ENCODE assay signal across 1 cellular context in the genomic region with DNA sequence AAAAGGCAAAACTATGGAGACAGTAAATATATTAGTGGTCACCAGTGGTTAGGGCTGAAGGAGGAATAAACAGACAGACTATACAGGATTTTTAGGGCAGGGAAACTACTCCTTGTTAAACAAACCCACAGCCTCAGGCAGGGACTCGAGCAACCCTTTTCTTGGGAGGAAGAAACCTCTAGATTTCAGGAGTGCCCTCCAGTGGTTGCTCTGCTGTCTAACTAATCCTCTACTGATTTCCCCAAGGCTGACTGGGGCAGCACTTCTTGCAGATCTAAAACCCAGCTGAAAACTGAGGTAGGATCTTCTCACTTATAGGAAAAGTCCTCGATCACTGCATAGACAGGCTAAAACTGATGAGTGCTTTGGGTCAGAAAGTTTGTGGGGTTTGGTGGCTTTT.
TF ChIP-seq lines count a peak whose summit lies in the region.

No MANE protein-coding gene starts in this region.

TF ChIP-seq in WTC11, 78 proteins besides CTCF, POLR2A, EP300 and RAD21 (continued from another document):
- TF ChIP-seq, protein P1, sequence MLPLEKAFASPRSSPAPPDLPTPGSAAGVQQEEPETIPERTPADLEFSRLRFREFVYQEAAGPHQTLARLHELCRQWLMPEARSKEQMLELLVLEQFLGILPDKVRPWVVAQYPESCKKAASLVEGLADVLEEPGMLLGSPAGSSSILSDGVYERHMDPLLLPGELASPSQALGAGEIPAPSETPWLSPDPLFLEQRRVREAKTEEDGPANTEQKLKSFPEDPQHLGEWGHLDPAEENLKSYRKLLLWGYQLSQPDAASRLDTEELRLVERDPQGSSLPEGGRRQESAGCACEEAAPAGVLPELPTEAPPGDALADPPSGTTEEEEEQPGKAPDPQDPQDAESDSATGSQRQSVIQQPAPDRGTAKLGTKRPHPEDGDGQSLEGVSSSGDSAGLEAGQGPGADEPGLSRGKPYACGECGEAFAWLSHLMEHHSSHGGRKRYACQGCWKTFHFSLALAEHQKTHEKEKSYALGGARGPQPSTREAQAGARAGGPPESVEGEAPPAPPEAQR (CRISPR knock-in tag; IDR thresholded peaks at IDR 0.05) = no peak
- no peak for TF ChIP-seq ELF4 (CRISPR knock-in tag; IDR thresholded peaks at IDR 0.05; ENCODE audit: low read depth)
- TF ChIP-seq ESRRA (CRISPR knock-in tag; IDR thresholded peaks at IDR 0.05; ENCODE audit: borderline replicate concordance) = no peak
- no peak for TF ChIP-seq ZNF671 (CRISPR knock-in tag; IDR thresholded peaks at IDR 0.05)
- no peak for TF ChIP-seq RELA (CRISPR knock-in tag; IDR thresholded peaks at IDR 0.05; ENCODE audit: borderline replicate concordance)
- TF ChIP-seq, protein P2, sequence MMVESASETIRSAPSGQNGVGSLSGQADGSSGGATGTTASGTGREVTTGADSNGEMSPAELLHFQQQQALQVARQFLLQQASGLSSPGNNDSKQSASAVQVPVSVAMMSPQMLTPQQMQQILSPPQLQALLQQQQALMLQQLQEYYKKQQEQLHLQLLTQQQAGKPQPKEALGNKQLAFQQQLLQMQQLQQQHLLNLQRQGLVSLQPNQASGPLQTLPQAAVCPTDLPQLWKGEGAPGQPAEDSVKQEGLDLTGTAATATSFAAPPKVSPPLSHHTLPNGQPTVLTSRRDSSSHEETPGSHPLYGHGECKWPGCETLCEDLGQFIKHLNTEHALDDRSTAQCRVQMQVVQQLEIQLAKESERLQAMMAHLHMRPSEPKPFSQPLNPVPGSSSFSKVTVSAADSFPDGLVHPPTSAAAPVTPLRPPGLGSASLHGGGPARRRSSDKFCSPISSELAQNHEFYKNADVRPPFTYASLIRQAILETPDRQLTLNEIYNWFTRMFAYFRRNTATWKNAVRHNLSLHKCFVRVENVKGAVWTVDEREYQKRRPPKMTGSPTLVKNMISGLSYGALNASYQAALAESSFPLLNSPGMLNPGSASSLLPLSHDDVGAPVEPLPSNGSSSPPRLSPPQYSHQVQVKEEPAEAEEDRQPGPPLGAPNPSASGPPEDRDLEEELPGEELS (CRISPR knock-in tag; IDR thresholded peaks at IDR 0.05) = no peak
- no peak for TF ChIP-seq ZNF232 (CRISPR knock-in tag; IDR thresholded peaks at IDR 0.05)
- TF ChIP-seq ATF1 (CRISPR knock-in tag; IDR thresholded peaks at IDR 0.05) = no peak
- TF ChIP-seq, protein P3, sequence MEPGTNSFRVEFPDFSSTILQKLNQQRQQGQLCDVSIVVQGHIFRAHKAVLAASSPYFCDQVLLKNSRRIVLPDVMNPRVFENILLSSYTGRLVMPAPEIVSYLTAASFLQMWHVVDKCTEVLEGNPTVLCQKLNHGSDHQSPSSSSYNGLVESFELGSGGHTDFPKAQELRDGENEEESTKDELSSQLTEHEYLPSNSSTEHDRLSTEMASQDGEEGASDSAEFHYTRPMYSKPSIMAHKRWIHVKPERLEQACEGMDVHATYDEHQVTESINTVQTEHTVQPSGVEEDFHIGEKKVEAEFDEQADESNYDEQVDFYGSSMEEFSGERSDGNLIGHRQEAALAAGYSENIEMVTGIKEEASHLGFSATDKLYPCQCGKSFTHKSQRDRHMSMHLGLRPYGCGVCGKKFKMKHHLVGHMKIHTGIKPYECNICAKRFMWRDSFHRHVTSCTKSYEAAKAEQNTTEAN (CRISPR knock-in tag; IDR thresholded peaks at IDR 0.05) = no peak
- TF ChIP-seq, protein P4, sequence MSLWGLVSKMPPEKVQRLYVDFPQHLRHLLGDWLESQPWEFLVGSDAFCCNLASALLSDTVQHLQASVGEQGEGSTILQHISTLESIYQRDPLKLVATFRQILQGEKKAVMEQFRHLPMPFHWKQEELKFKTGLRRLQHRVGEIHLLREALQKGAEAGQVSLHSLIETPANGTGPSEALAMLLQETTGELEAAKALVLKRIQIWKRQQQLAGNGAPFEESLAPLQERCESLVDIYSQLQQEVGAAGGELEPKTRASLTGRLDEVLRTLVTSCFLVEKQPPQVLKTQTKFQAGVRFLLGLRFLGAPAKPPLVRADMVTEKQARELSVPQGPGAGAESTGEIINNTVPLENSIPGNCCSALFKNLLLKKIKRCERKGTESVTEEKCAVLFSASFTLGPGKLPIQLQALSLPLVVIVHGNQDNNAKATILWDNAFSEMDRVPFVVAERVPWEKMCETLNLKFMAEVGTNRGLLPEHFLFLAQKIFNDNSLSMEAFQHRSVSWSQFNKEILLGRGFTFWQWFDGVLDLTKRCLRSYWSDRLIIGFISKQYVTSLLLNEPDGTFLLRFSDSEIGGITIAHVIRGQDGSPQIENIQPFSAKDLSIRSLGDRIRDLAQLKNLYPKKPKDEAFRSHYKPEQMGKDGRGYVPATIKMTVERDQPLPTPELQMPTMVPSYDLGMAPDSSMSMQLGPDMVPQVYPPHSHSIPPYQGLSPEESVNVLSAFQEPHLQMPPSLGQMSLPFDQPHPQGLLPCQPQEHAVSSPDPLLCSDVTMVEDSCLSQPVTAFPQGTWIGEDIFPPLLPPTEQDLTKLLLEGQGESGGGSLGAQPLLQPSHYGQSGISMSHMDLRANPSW (CRISPR knock-in tag; conservative IDR thresholded peaks at IDR 0.05; ENCODE audit: low read depth) = no peak
